In genomic region chr2:12688898-12689297, GRCh38 we compare ENCODE assay signal across 11 cellular contexts.
"Had no signal": no experiment of that assay in that cellular context is flagged by ENCODE, and none has a peak within 500 bp of the region (broad histone marks: within the 10 kb centered on the region; RNA-seq: fewer than 3 reads in every experiment).

No MANE protein-coding gene starts in this region.

- H3K4me3 ChIP-seq: GM23248, GM23338, HAP-1 had no signal

- H3K36me3 ChIP-seq: HAP-1 had no signal

- DNase-seq: GOT3, H7, H9, HCEC 1CT, HFFc6 had no signal

- FAIRE-seq: H1, H54 had no signal

- H3K4me3 Mint-ChIP-seq: GM23338, H9, HFFc6 had no signal

- H3K27ac ChIP-seq: GM23248 had no signal

- H3K27ac Mint-ChIP-seq: GM23338, H9, HFFc6 had no signal

- H3K4me1 ChIP-seq: HAP-1 had no signal

- ATAC-seq: GM23338, HCT116 had no signal
